ENCODE assay signal across 18 cellular contexts in the genomic region with DNA sequence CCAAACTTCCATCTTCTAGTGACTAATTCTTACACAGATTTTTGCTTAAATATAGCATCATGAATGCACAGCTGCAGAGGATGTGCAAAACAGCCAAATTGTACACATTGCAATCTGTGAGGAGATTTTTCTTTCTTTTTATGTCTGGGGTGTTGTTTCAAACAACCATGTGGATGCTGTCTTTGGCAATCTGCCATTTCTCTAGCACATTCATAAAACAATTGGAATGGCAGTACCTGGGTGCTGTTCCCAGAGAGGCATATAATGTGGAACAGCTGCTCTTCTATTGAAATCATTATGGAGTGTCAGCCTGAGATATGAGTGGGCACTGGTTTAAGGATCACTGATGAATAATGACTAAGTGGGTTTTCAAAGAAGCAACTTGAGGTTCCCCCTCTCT.
DNase-seq lines count a peak whose midpoint lies in the region; ATAC-seq and TF ChIP-seq lines count a peak whose summit lies in the region.
"Had no signal": no experiment of that assay in that cellular context is flagged by ENCODE, and none has a peak within 500 bp of the region (broad histone marks: within the 10 kb centered on the region; RNA-seq: fewer than 3 reads in every experiment).

No MANE protein-coding gene starts in this region.

- H3K4me3 ChIP-seq in fibroblast of the aortic adventitia (ENCODE audit: low read depth, low read length) (no peak overlapping the region), lower lobe of right lung (no peak overlapping the region)
- H3K4me3 ChIP-seq: right atrium auricular region, SJSA1 had no signal

- H3K27ac ChIP-seq in lower lobe of right lung: no peak overlapping the region
- H3K27ac ChIP-seq: right atrium auricular region, SJSA1 had no signal

- no peaks in the 10 kb centered on the region for H3K9me3 ChIP-seq in lower lobe of right lung
- H3K9me3 ChIP-seq: right atrium auricular region had no signal

- no peak for TF ChIP-seq CTCF in fibroblast of the aortic adventitia (IDR thresholded peaks at IDR 0.05; ENCODE audit: insufficient read depth, low read length)
- no peak for TF ChIP-seq CTCF in lower lobe of right lung (IDR thresholded peaks at IDR 0.05)

- ATAC-seq in GM19035 (IDR thresholded peaks at IDR 0.05; ENCODE audit: unreplicated experiment): no peak
- no peak for ATAC-seq in lower lobe of right lung
- ATAC-seq: activated CD4-positive, alpha-beta T cell treated with anti-CD3 and anti-CD28 coated beads for 36 hours had no signal

- DNase-seq in DMS153 (lab: John Stamatoyannopoulos, UW) (peak; percentile 76), NCI-H187 (lab: John Stamatoyannopoulos, UW) (peak; percentile 14 to 17), NCI-H748 treated with DMSO at 0.1 percent for 48 hours (lab: John Stamatoyannopoulos, UW) (peak; percentile 2), fibroblast of the aortic adventitia (ENCODE audit: low read depth) (peak; percentile 3), CD1c-positive myeloid dendritic cell (ENCODE audit: extremely low spot score) (no peak), NCI-H510A treated with DMSO at 0.1 percent for 48 hours (lab: John Stamatoyannopoulos, UW) (no peak), lower lobe of right lung (no peak)
- DNase-seq: activated CD4-positive, alpha-beta T cell treated with anti-CD3 and anti-CD28 coated beads for 36 hours; activated CD8-positive, alpha-beta memory T cell treated with anti-CD3 and anti-CD28 coated beads, Interleukin-2, amount 50 U/mL, for 48 hours; activated naive CD4-positive, alpha-beta T cell treated with Interleukin-2 at 50 U/mL for 16 hours; CD8-positive, alpha-beta memory T cell; erythroblast; KG1; kidney; NCI-H1436 treated with DMSO at 0.1 percent for 48 hours had no signal

- intact Hi-C loops in lower lobe of right lung (cut with DNase I): no loop called here

- H3K27me3 ChIP-seq in lower lobe of right lung (ENCODE audit: low read depth): no peaks in the 10 kb centered on the region
- H3K27me3 ChIP-seq: right atrium auricular region, SJSA1 had no signal

- H3K4me1 ChIP-seq in lower lobe of right lung: no peaks in the 10 kb centered on the region
- H3K4me1 ChIP-seq: right atrium auricular region, SJSA1 had no signal

- no peaks in the 10 kb centered on the region for H3K36me3 ChIP-seq in lower lobe of right lung
- H3K36me3 ChIP-seq: right atrium auricular region, SJSA1 had no signal

Comparison
In these comparisons a context has a peak if more than half of its experiments do, and no peak if none do; other contexts are left out.
1. DNase-seq: peak in DMS153 (single experiment), NCI-H187 (2 of 2), NCI-H748 treated with DMSO at 0.1 percent for 48 hours (single experiment) and fibroblast of the aortic adventitia (single experiment); none in CD1c-positive myeloid dendritic cell (single experiment), NCI-H510A treated with DMSO at 0.1 percent for 48 hours (single experiment) and lower lobe of right lung (single experiment).